In genomic region chr6:153131037-153131981, GRCh38 we compare ENCODE assay signal across 8 cellular contexts. TPM values are rescaled to one million over a fixed set of nuclear protein-coding genes. Genes with fewer than 3 reads are reported as not detected.
DNase-seq lines count a peak whose midpoint lies in the region; ATAC-seq, FAIRE-seq and TF ChIP-seq lines count a peak whose summit lies in the region.

RGS17 (minus strand) TSS chr6:153131282; CDS start chr6:153044018, 87,264 bp downstream.

- BruUV-seq in A673 (replicated peaks; lab: Mats Ljungman, UMichigan) (no TSS peak), OCI-LY7 (replicated peaks; lab: Mats Ljungman, UMichigan) (no TSS peak)

- H3K36me3 ChIP-seq in A673 (ENCODE audit: insufficient read depth, low read length, poor library complexity, severe bottlenecking) = no peaks in the 10 kb centered on the region
- H3K36me3 ChIP-seq in neural progenitor cell = no peaks in the 10 kb centered on the region
- H3K36me3 ChIP-seq in OCI-LY7 (ENCODE audit: insufficient read depth, low read length) = no peaks in the 10 kb centered on the region

- H4K20me1 ChIP-seq in neural progenitor cell (ENCODE audit: low read depth) (peaks cover 18% of the 10 kb centered on the region), OCI-LY7 (ENCODE audit: insufficient read depth, low read length) (no peaks in the 10 kb centered on the region)

- H3F3A ChIP-seq in neural progenitor cell (ENCODE audit: low read depth) = peaks cover 4% of the 10 kb centered on the region

- H3K9me3 Mint-ChIP-seq in neural progenitor cell = peaks cover 13% of the 10 kb centered on the region

- FAIRE-seq in GM18507 (lab: Jason Lieb, UNC) = no peak

- peaks cover 3% of the 10 kb centered on the region for H3K36me3 Mint-ChIP-seq in neural progenitor cell

- H3K9me3 ChIP-seq in A673 (ENCODE audit: low read depth, low read length, poor library complexity, severe bottlenecking) (no peaks in the 10 kb centered on the region), neural progenitor cell (ENCODE audit: low read depth) (no peaks in the 10 kb centered on the region), OCI-LY7 (ENCODE audit: low read length) (no peaks in the 10 kb centered on the region)

- peak within 1 kb of the TSS; percentile 99 for H3K4me2 ChIP-seq in neural progenitor cell
- H3K4me2 ChIP-seq in OCI-LY7 (ENCODE audit: low read length) = no peak within 1 kb of the TSS

- H3K27me3 ChIP-seq in A673 (replicated peaks; ENCODE audit: insufficient read depth, low read depth, low read length, poor library complexity) (peaks cover 42% of the 10 kb centered on the region), neural progenitor cell (peaks cover 41% of the 10 kb centered on the region)

- CTCF ChIA-PET in A673 (lab: Charles Lee) (no interaction called here), OCI-LY7 (lab: Charles Lee; ENCODE audit: unreplicated experiment) (no interaction called here)

- peak within 1 kb of the TSS; percentile 99 for H3K4me3 Mint-ChIP-seq in neural progenitor cell

- H3K4me3 ChIP-seq in A673 (ENCODE audit: low read depth, low read length, poor library complexity, severe bottlenecking) = peak within 1 kb of the TSS; percentile 76
- H3K4me3 ChIP-seq in neural progenitor cell = peak within 1 kb of the TSS; percentile 86
- H3K4me3 ChIP-seq in OCI-LY7 (ENCODE audit: low read depth, low read length, poor library complexity, severe bottlenecking) = no peak within 1 kb of the TSS

- peak; percentile 61 for ATAC-seq in HG02981 (IDR thresholded peaks at IDR 0.05; ENCODE audit: unreplicated experiment)

- peak within 1 kb of the TSS; percentile 100 for H2AFZ ChIP-seq in neural progenitor cell (replicated peaks)
- no peak within 1 kb of the TSS for H2AFZ ChIP-seq in OCI-LY7 (ENCODE audit: low read length)

- POLR2A ChIA-PET in A673 (lab: Charles Lee; ENCODE audit: low non-redundant PET) (no interaction called here), OCI-LY7 (lab: Charles Lee) (no interaction called here)

- peak within 1 kb of the TSS; percentile 95 for H3K27ac Mint-ChIP-seq in neural progenitor cell

- H3K4me1 Mint-ChIP-seq in neural progenitor cell = peaks cover 16% of the 10 kb centered on the region

- intact Hi-C loops in A673 (cut with micrococcal nuclease; ENCODE audit: unreplicated experiment) (loop anchor here (5.0 kb wide), 1 partner anchor 181 kb away; no protein-coding TSS in a partner anchor), OCI-LY7 (cut with micrococcal nuclease; ENCODE audit: unreplicated experiment) (no loop called here)

- H3K9ac ChIP-seq in neural progenitor cell = peak within 1 kb of the TSS; percentile 50

- DNase-seq in A673 (ENCODE audit: low spot score) (peak; percentile 78), GM18507 (ENCODE audit: extremely low spot score, insufficient read length, low read depth) (peak; percentile 67), NCI-H345 treated with DMSO at 0.1 percent for 48 hours (lab: John Stamatoyannopoulos, UW; ENCODE audit: unreplicated experiment) (peak; percentile 43), activated gamma-delta T cell treated with Interleukin-2 at 50 U/mL for 16 hours (peak; percentile 33), germinal center (ENCODE audit: low spot score) (peak; percentile 75), neural progenitor cell (ENCODE audit: low spot score) (peak; percentile 94), OCI-LY7 (ENCODE audit: low spot score) (no peak)

- H3K79me2 ChIP-seq in neural progenitor cell (ENCODE audit: low read depth) (peaks cover 18% of the 10 kb centered on the region), OCI-LY7 (ENCODE audit: insufficient read depth, low read depth, low read length) (no peaks in the 10 kb centered on the region)

- H3K27me3 Mint-ChIP-seq in neural progenitor cell (ENCODE audit: insufficient read depth, low read depth) = peaks cover 11% of the 10 kb centered on the region

- no peak for TF ChIP-seq CTCF in A673 (conservative IDR thresholded peaks at IDR 0.05; ENCODE audit: low read depth, low read length)
- TF ChIP-seq CTCF in neural progenitor cell (IDR thresholded peaks at IDR 0.05) = no peak
- no peak for TF ChIP-seq CTCF in OCI-LY7 (conservative IDR thresholded peaks at IDR 0.05; ENCODE audit: low read length)

- no peaks in the 10 kb centered on the region for H3K9me2 ChIP-seq in OCI-LY7 (ENCODE audit: insufficient read depth, low read length)

- peaks cover 10% of the 10 kb centered on the region for H3K4me1 ChIP-seq in A673 (ENCODE audit: insufficient read depth, low read length, poor library complexity, severe bottlenecking)
- peaks cover 15% of the 10 kb centered on the region for H3K4me1 ChIP-seq in neural progenitor cell
- H3K4me1 ChIP-seq in OCI-LY7 (ENCODE audit: insufficient read depth, low read length, poor library complexity, severe bottlenecking) = no peaks in the 10 kb centered on the region

- no peak within 1 kb of the TSS for H3K27ac ChIP-seq in A673 (ENCODE audit: low read depth, low read length, poor library complexity, severe bottlenecking)
- H3K27ac ChIP-seq in neural progenitor cell = no peak within 1 kb of the TSS
- no peak within 1 kb of the TSS for H3K27ac ChIP-seq in OCI-LY7 (ENCODE audit: low read depth, low read length, poor library complexity, severe bottlenecking)

RNA-seq across cellular contexts. Expression of gene RGS17, which starts in this region (rescaled TPM):
- 2.4 and 3.5 TPM in 2 replicates for total RNA-seq in A673 (2021)
- total RNA-seq in neural progenitor cell (ENCODE audit: low replicate concordance) = 4.8 and 8.1 TPM in 2 replicates
- 0.03 TPM in 1 of 2 replicates, not detected in the other for total RNA-seq in OCI-LY7 (2014; rRNA removed; shearing (Covaris generic))
- total RNA-seq in OCI-LY7 (2022) = not detected in 2 replicates
